In the genomic region with DNA sequence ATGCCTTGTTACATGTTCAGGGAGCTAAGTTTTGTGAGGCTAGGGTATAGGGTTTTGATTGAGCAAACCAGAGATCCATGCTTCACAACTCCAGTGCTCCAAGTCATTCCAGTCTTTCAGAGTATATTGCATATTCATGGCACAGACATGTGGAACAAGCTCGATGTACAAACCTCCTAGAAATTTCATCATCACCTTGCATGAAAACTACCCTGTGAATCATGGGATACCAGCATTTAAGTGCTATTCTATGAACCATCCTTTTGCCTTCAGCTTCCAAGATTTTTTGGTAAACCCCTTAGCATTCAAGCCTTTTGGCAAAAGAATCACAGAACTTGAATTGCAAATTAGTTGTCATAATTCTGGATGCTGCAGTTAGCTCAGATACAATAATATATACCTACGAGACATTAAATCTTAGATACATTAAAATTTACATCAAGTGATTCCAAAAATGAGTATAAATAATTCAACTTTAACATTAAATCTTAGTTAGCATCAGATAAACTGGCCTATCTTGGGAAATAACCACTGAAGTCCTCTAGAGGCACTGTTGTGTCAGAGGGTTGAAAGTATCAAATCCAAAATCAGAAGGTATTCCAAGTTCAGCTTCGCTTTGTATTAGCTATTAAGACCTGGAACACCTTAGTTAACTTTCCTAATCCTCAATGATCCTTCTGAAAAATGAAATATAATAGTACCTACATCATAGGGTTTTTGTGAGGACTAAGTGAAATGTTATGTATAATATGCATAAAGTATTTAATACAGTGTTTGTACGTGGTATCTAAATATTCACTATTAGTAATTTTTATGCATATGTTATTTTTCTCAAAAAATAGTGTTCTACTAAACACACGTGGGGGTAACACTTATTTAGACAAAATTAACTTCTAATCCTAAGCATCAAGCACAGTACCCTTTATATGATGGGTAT, we compare ENCODE assay signal across 8 cellular contexts. TPM values are rescaled to one million over a fixed set of nuclear protein-coding genes. Genes with fewer than 3 reads are reported as not detected.
A peak's percentile ranks its signal among the peaks of the same experiment; 100 is the strongest.
DNase-seq lines count a peak whose midpoint lies in the region; ATAC-seq and TF ChIP-seq lines count a peak whose summit lies in the region.
"Had no signal": no experiment of that assay in that cellular context is flagged by ENCODE, and none has a peak within 500 bp of the region (broad histone marks: within the 10 kb centered on the region; RNA-seq: fewer than 3 reads in every experiment).

No MANE protein-coding gene starts in this region.

- intact Hi-C loops in natural killer cell (cut with micrococcal nuclease), result no loop called here

- no peaks in the 10 kb centered on the region for H3K9me3 ChIP-seq in parathyroid adenoma (ENCODE audit: control insufficient read depth, low read length)
- H3K9me3 ChIP-seq in CD8-positive, alpha-beta memory T cell (ENCODE audit: low read length), result no peaks in the 10 kb centered on the region

- no peaks in the 10 kb centered on the region for H3K27me3 ChIP-seq in parathyroid adenoma (ENCODE audit: control insufficient read depth, insufficient read depth, low read length)
- H3K27me3 ChIP-seq in CD8-positive, alpha-beta memory T cell (ENCODE audit: insufficient read depth, low read length, poor library complexity, severe bottlenecking), result no peaks in the 10 kb centered on the region

- H3K27ac Mint-ChIP-seq in chondrocyte (ENCODE audit: unreplicated experiment), result no peak overlapping the region
- no peak overlapping the region for H3K27ac Mint-ChIP-seq in natural killer cell
- H3K27ac Mint-ChIP-seq in CD8-positive, alpha-beta memory T cell, result no peak overlapping the region

- H3K9me3 Mint-ChIP-seq in chondrocyte (ENCODE audit: low read depth) (peaks cover 3% of the 10 kb centered on the region), natural killer cell (no peaks in the 10 kb centered on the region)
- H3K9me3 Mint-ChIP-seq in CD8-positive, alpha-beta memory T cell, result no peaks in the 10 kb centered on the region

- CTCF ChIA-PET in CD8-positive, alpha-beta memory T cell (lab: Charles Lee), result no interaction called here

- no peak overlapping the region for H3K4me3 ChIP-seq in parathyroid adenoma (ENCODE audit: low read depth, low read length)
- no peak overlapping the region for H3K4me3 ChIP-seq in CD8-positive, alpha-beta memory T cell (ENCODE audit: low read length)

- H3K9ac ChIP-seq in parathyroid adenoma, result no peak overlapping the region

- DNase-seq in KG1 (lab: John Stamatoyannopoulos, UW) (peak; percentile 1), chondrocyte (ENCODE audit: low spot score) (no peak), natural killer cell (no peak)
- no peak for DNase-seq in CD8-positive, alpha-beta memory T cell

- ATAC-seq in GM18511 (IDR thresholded peaks at IDR 0.05; ENCODE audit: unreplicated experiment) (peak; percentile 66), natural killer cell (no peak), HG03135 (IDR thresholded peaks at IDR 0.05; ENCODE audit: unreplicated experiment) (no peak)

- H3K27me3 Mint-ChIP-seq in chondrocyte (ENCODE audit: low read depth) (no peaks in the 10 kb centered on the region), natural killer cell (ENCODE audit: low read depth in 2 of 2) (peaks cover 5 to 9% of the 10 kb centered on the region in 2 donors)
- H3K27me3 Mint-ChIP-seq in CD8-positive, alpha-beta memory T cell, result peaks cover 1 to 17% of the 10 kb centered on the region in 2 donors

- H3K36me3 ChIP-seq in parathyroid adenoma (ENCODE audit: control insufficient read depth, insufficient read depth, low read length), result no peaks in the 10 kb centered on the region
- no peaks in the 10 kb centered on the region for H3K36me3 ChIP-seq in CD8-positive, alpha-beta memory T cell (ENCODE audit: insufficient read depth, low read length)

- POLR2A ChIA-PET in CD8-positive, alpha-beta memory T cell (lab: Charles Lee), result no interaction called here

- H3K4me1 Mint-ChIP-seq in chondrocyte (ENCODE audit: low read depth), result peaks cover 24% of the 10 kb centered on the region
- H3K4me1 Mint-ChIP-seq in natural killer cell, result no peaks in the 10 kb centered on the region
- no peaks in the 10 kb centered on the region for H3K4me1 Mint-ChIP-seq in CD8-positive, alpha-beta memory T cell

- no peak overlapping the region for H3K4me2 ChIP-seq in parathyroid adenoma (ENCODE audit: low read length)

- no peak overlapping the region for H2AFZ ChIP-seq in parathyroid adenoma

- TF ChIP-seq CTCF in chondrocyte (IDR thresholded peaks at IDR 0.05) (peak; percentile 74), parathyroid adenoma (IDR thresholded peaks at IDR 0.05) (peak; percentile 20), natural killer cell (IDR thresholded peaks at IDR 0.05) (no peak)

- no peak overlapping the region for H3K27ac ChIP-seq in parathyroid adenoma
- H3K27ac ChIP-seq in CD8-positive, alpha-beta memory T cell (ENCODE audit: low read depth, low read length), result no peak overlapping the region
- H3K27ac ChIP-seq: epithelial cell of prostate had no signal

- H3K36me3 Mint-ChIP-seq in chondrocyte (ENCODE audit: low read depth) (no peaks in the 10 kb centered on the region), natural killer cell (no peaks in the 10 kb centered on the region)
- H3K36me3 Mint-ChIP-seq in CD8-positive, alpha-beta memory T cell, result no peaks in the 10 kb centered on the region

- no peaks in the 10 kb centered on the region for H3K79me2 ChIP-seq in parathyroid adenoma

- H3K4me3 Mint-ChIP-seq in chondrocyte (ENCODE audit: unreplicated experiment) (no peak overlapping the region), natural killer cell (no peak overlapping the region)
- no peak overlapping the region for H3K4me3 Mint-ChIP-seq in CD8-positive, alpha-beta memory T cell

- H3K4me1 ChIP-seq in parathyroid adenoma, result no peaks in the 10 kb centered on the region
- H3K4me1 ChIP-seq in CD8-positive, alpha-beta memory T cell (ENCODE audit: insufficient read depth, low read length), result no peaks in the 10 kb centered on the region

RNA-seq across cellular contexts. Expression of a gene that starts 55.5 kb away (rescaled TPM):
- 0.47 to 2.4 TPM (median 0.69 TPM) in 3 replicates for total RNA-seq in chondrocyte
- not detected for total RNA-seq in natural killer cell
- total RNA-seq in CD8-positive, alpha-beta memory T cell, result not detected
- polyA plus RNA-seq in CD8-positive, alpha-beta memory T cell, result not detected
